ENCODE assay signal across 1 cellular context in genomic region chr16:52384378-52384777, GRCh38.
TF ChIP-seq lines count a peak whose summit lies in the region.

No MANE protein-coding gene starts in this region.

TF ChIP-seq in HepG2, 621 proteins besides CTCF, POLR2A, EP300 and RAD21 (continued from another document and continues in another):
- TF ChIP-seq HOMEZ (CRISPR knock-in tag; IDR thresholded peaks at IDR 0.05; ENCODE audit: low read depth) (no peak), ELF3 (CRISPR knock-in tag; IDR thresholded peaks at IDR 0.05) (peak; percentile 45; the same call in 1 of the 2 replicates), KLF15 (CRISPR knock-in tag; IDR thresholded peaks at IDR 0.05; ENCODE audit: borderline replicate concordance) (no peak), RXRB (CRISPR knock-in tag; IDR thresholded peaks at IDR 0.05; ENCODE audit: borderline replicate concordance) (no peak), SAP130 (CRISPR knock-in tag; IDR thresholded peaks at IDR 0.05; ENCODE audit: low read depth) (peak; percentile 17; the same call in 1 of the 2 replicates), IKZF4 (CRISPR knock-in tag; IDR thresholded peaks at IDR 0.05; ENCODE audit: borderline replicate concordance, low read depth, not compliant biosample characterization) (no peak), SP1 (IDR thresholded peaks at IDR 0.05) (no peak), SP1 (CRISPR knock-in tag; IDR thresholded peaks at IDR 0.05) (no peak), ZNF878 (CRISPR knock-in tag; IDR thresholded peaks at IDR 0.05) (no peak), MNT (IDR thresholded peaks at IDR 0.05) (no peak), KLF13 (CRISPR knock-in tag; IDR thresholded peaks at IDR 0.05) (no peak), SRSF9 (IDR thresholded peaks at IDR 0.05; ENCODE audit: borderline replicate concordance, insufficient read depth, low read depth, low read length, poor library complexity, severe bottlenecking) (no peak), WIZ (CRISPR knock-in tag; IDR thresholded peaks at IDR 0.05) (no peak), ZSCAN29 (CRISPR knock-in tag; conservative IDR thresholded peaks at IDR 0.05) (no peak), ZNF569 (CRISPR knock-in tag; IDR thresholded peaks at IDR 0.05; ENCODE audit: borderline replicate concordance) (no peak), BCL3 (CRISPR knock-in tag; IDR thresholded peaks at IDR 0.05) (no peak), ZNF883 (CRISPR knock-in tag; IDR thresholded peaks at IDR 0.05; ENCODE audit: not compliant biosample characterization) (no peak), ARID5B (CRISPR knock-in tag; IDR thresholded peaks at IDR 0.05) (0 out of 2 replicates have a peak, but pooled peaks have one; percentile 34), NFIB (CRISPR knock-in tag; IDR thresholded peaks at IDR 0.05; ENCODE audit: borderline replicate concordance) (no peak), SNAPC4 (CRISPR knock-in tag; IDR thresholded peaks at IDR 0.05) (no peak), ZNF761 (CRISPR knock-in tag; conservative IDR thresholded peaks at IDR 0.05) (no peak), MED1 (CRISPR knock-in tag; IDR thresholded peaks at IDR 0.05) (peak; percentile 39; the same call in 1 of the 2 replicates), ZNF646 (CRISPR knock-in tag; IDR thresholded peaks at IDR 0.05) (no peak), MIXL1 (CRISPR knock-in tag; IDR thresholded peaks at IDR 0.05) (0 out of 2 replicates have a peak, but pooled peaks have one; percentile 27), ZNF136 (CRISPR knock-in tag; IDR thresholded peaks at IDR 0.05; ENCODE audit: low read depth) (no peak), ZNF10 (CRISPR knock-in tag; IDR thresholded peaks at IDR 0.05; ENCODE audit: borderline replicate concordance, low read depth) (no peak), THAP8 (CRISPR knock-in tag; IDR thresholded peaks at IDR 0.05; ENCODE audit: borderline replicate concordance) (no peak), CEBPG (CRISPR knock-in tag; IDR thresholded peaks at IDR 0.05) (no peak), ZNF274 (CRISPR knock-in tag; IDR thresholded peaks at IDR 0.05) (no peak), RARA (CRISPR knock-in tag; IDR thresholded peaks at IDR 0.05) (0 out of 2 replicates have a peak, but pooled peaks have one; percentile 38), ZNF652 (CRISPR knock-in tag; IDR thresholded peaks at IDR 0.05; ENCODE audit: borderline replicate concordance, low read depth) (no peak), ONECUT2 (CRISPR knock-in tag; IDR thresholded peaks at IDR 0.05) (no peak), ATF2 (CRISPR knock-in tag; IDR thresholded peaks at IDR 0.05) (no peak), ZNF788 (CRISPR knock-in tag; IDR thresholded peaks at IDR 0.05; ENCODE audit: borderline replicate concordance) (no peak), IRF1 (CRISPR knock-in tag; IDR thresholded peaks at IDR 0.05; ENCODE audit: low read depth) (no peak)
